Comparison of ENCODE assay signal across 8 cellular contexts in genomic region chr4:169791527-169792156, GRCh38. TPM values are rescaled to one million over a fixed set of nuclear protein-coding genes. Genes with fewer than 3 reads are reported as not detected.
DNase-seq lines count a peak whose midpoint lies in the region; ATAC-seq and TF ChIP-seq lines count a peak whose summit lies in the region.

No MANE protein-coding gene starts in this region.

- no CpG with 5 or more reads among the region's 29 CpGs for WGBS in H9 (ENCODE audit: extremely low coverage, insufficient read length, low lambda C conversion rate)

- H2BK20ac ChIP-seq in H9 (ENCODE audit: low read depth, low read length, poor library complexity, severe bottlenecking): no peak overlapping the region

- no peak overlapping the region for H3K27ac Mint-ChIP-seq in H9
- no peak overlapping the region for H3K27ac Mint-ChIP-seq in activated naive CD4-positive, alpha-beta T cell treated with anti-CD3 and anti-CD28 coated beads, Interleukin-2, amount 10 ng/mL, durations not matched to agents 7 days and 5 days

- H3K27ac ChIP-seq in H9 (ENCODE audit: insufficient read length, low read depth, low read length): no peak overlapping the region

- H3K23ac ChIP-seq in H9 (ENCODE audit: insufficient read length, low read depth, low read length): no peak overlapping the region

- H3K18ac ChIP-seq in H9 (ENCODE audit: insufficient read length, low read depth, low read length): no peak overlapping the region

- no peaks in the 10 kb centered on the region; a peak in 1 of 5 replicates for H3K9me3 Mint-ChIP-seq in H9
- H3K9me3 Mint-ChIP-seq in activated naive CD4-positive, alpha-beta T cell treated with anti-CD3 and anti-CD28 coated beads, Interleukin-2, amount 10 ng/mL, durations not matched to agents 7 days and 5 days: no peaks in the 10 kb centered on the region

- CTCF ChIA-PET in activated naive CD4-positive, alpha-beta T cell treated with anti-CD3 and anti-CD28 coated beads, Interleukin-2, amount 10 ng/mL, durations not matched to agents 7 days and 5 days (lab: Charles Lee): interaction anchor here (0.6 to 0.8 kb wide), 2 partner anchors 25 to 179 kb away, joined by 3 read pairs; partner anchors contain the start of gene NEK1

- H3T11ph ChIP-seq in H9 (ENCODE audit: low read length): no peak overlapping the region

- H2BK15ac ChIP-seq in H9 (ENCODE audit: low read depth, low read length): no peak overlapping the region

- DNase-seq in AG09309 (ENCODE audit: low read depth) (no peak), H9 (peak; percentile 66), NCI-H526 treated with DMSO at 0.1 percent for 48 hours (lab: John Stamatoyannopoulos, UW) (peak; percentile 69), globus pallidus (ENCODE audit: low spot score) (peak; percentile 82), occipital lobe (lab: John Stamatoyannopoulos, UW) (peak; percentile 61)
- peak; percentile 26 for DNase-seq in activated naive CD4-positive, alpha-beta T cell treated with anti-CD3 and anti-CD28 coated beads, Interleukin-2, amount 10 ng/mL, durations not matched to agents 7 days and 5 days

- peak overlapping the region; percentile 1 to 37 for H3K4me3 Mint-ChIP-seq in H9
- no peak overlapping the region for H3K4me3 Mint-ChIP-seq in activated naive CD4-positive, alpha-beta T cell treated with anti-CD3 and anti-CD28 coated beads, Interleukin-2, amount 10 ng/mL, durations not matched to agents 7 days and 5 days

- H3K4me1 ChIP-seq in H9 (ENCODE audit: insufficient read depth, low read length): no peaks in the 10 kb centered on the region

- H3K79me2 ChIP-seq in H9 (ENCODE audit: insufficient read depth, low read length): no peaks in the 10 kb centered on the region

- H3K56ac ChIP-seq in H9 (ENCODE audit: insufficient read length, low read depth, low read length): no peak overlapping the region

- H2BK5ac ChIP-seq in H9 (ENCODE audit: insufficient read length, low read length): no peak overlapping the region

- TF ChIP-seq CTCF in AG09309 (IDR thresholded peaks at IDR 0.05; ENCODE audit: control insufficient read depth, insufficient read depth, low read depth, low read length, missing control alignments): peak; percentile 65
- peak; percentile 38; the same call in 2 of the 3 replicates for TF ChIP-seq CTCF in H9 (conservative IDR thresholded peaks at IDR 0.05)

- H3K4me2 ChIP-seq in H9 (ENCODE audit: insufficient read depth, insufficient read length, low read length): peak overlapping the region; percentile 32

- H3K79me1 ChIP-seq in H9 (ENCODE audit: insufficient read depth, low read depth, low read length, poor library complexity, severe bottlenecking): no peaks in the 10 kb centered on the region

- H3K27me3 ChIP-seq in H9 (ENCODE audit: insufficient read depth, low read length): no peaks in the 10 kb centered on the region

- H3K9ac ChIP-seq in H9 (ENCODE audit: extremely low read depth, insufficient read length, low read length): no peak overlapping the region

- H3K23me2 ChIP-seq in H9 (ENCODE audit: insufficient read length, low read depth, low read length, poor library complexity, severe bottlenecking): no peaks in the 10 kb centered on the region

- H3K27me3 Mint-ChIP-seq in H9 (ENCODE audit: low read depth): peaks cover 34% of the 10 kb centered on the region
- peaks cover 42% of the 10 kb centered on the region for H3K27me3 Mint-ChIP-seq in activated naive CD4-positive, alpha-beta T cell treated with anti-CD3 and anti-CD28 coated beads, Interleukin-2, amount 10 ng/mL, durations not matched to agents 7 days and 5 days

- no peak overlapping the region for H4K5ac ChIP-seq in H9 (ENCODE audit: insufficient read length, low read depth, low read length)

- no peaks in the 10 kb centered on the region for H3K9me3 ChIP-seq in H9 (ENCODE audit: control insufficient read depth, low read depth, low read length)

- no peak overlapping the region for H4K8ac ChIP-seq in H9 (replicated peaks; ENCODE audit: insufficient read length, low read depth, low read length)

- H3K4ac ChIP-seq in H9 (ENCODE audit: low read depth, low read length): no peak overlapping the region

- H3K36me3 Mint-ChIP-seq in H9 (ENCODE audit: insufficient read depth in 1 of 3, low read depth in 3 of 3): no peaks in the 10 kb centered on the region
- no peaks in the 10 kb centered on the region for H3K36me3 Mint-ChIP-seq in activated naive CD4-positive, alpha-beta T cell treated with anti-CD3 and anti-CD28 coated beads, Interleukin-2, amount 10 ng/mL, durations not matched to agents 7 days and 5 days

- H4K20me1 ChIP-seq in H9 (ENCODE audit: control insufficient read depth, insufficient read depth, insufficient read length): no peaks in the 10 kb centered on the region

- ATAC-seq in GM19455 (IDR thresholded peaks at IDR 0.05; ENCODE audit: unreplicated experiment): no peak
- ATAC-seq in GM18907 (IDR thresholded peaks at IDR 0.05; ENCODE audit: unreplicated experiment): no peak

- H2AK5ac ChIP-seq in H9 (ENCODE audit: insufficient read length, low read length): no peak overlapping the region

- no peak overlapping the region for H4K91ac ChIP-seq in H9 (ENCODE audit: insufficient read length, low read depth, low read length)

- peak overlapping the region; percentile 34 for H3K4me3 ChIP-seq in AG09309 (ENCODE audit: control insufficient read depth, low read depth, low read length)

- H2AFZ ChIP-seq in H9 (ENCODE audit: low read length): peak overlapping the region; percentile 9

- peaks cover 5 to 8% of the 10 kb centered on the region in 2 experiments; a peak in 3 of 4 replicates for H3K4me1 Mint-ChIP-seq in H9
- peaks cover 7% of the 10 kb centered on the region for H3K4me1 Mint-ChIP-seq in activated naive CD4-positive, alpha-beta T cell treated with anti-CD3 and anti-CD28 coated beads, Interleukin-2, amount 10 ng/mL, durations not matched to agents 7 days and 5 days

- H2BK120ac ChIP-seq in H9 (ENCODE audit: low read depth, low read length, poor library complexity, severe bottlenecking): no peak overlapping the region

- no peak overlapping the region for H3K14ac ChIP-seq in H9 (ENCODE audit: insufficient read depth, low read length)

- no peak overlapping the region for H2BK12ac ChIP-seq in H9 (ENCODE audit: insufficient read length, low read depth, low read length)

RNA-seq across cellular contexts. Expression of gene HPF1, which starts 33.9 kb away (rescaled TPM):
- 32.1 and 32.8 TPM in 2 replicates for total RNA-seq in H9 (2021)
- 42.7 TPM for total RNA-seq in occipital lobe
